ENCODE assay signal across 19 cellular contexts in genomic region chr14:96081767-96082400, GRCh38. TPM values are rescaled to one million over a fixed set of nuclear protein-coding genes. Genes with fewer than 3 reads are reported as not detected.
DNase-seq lines count a peak whose midpoint lies in the region; ATAC-seq and TF ChIP-seq lines count a peak whose summit lies in the region.
"Had no signal": no experiment of that assay in that cellular context is flagged by ENCODE, and none has a peak within 500 bp of the region (broad histone marks: within the 10 kb centered on the region; RNA-seq: fewer than 3 reads in every experiment).

No MANE protein-coding gene starts in this region.

- H3K27me3 ChIP-seq in heart left ventricle (peaks cover 0 to 8% (median 0%) of the 10 kb centered on the region in 9 donors), lower lobe of right lung (ENCODE audit: low read depth) (no peaks in the 10 kb centered on the region), spleen (replicated peaks in 1 of 7) (peaks cover 0 to 15% (median 0%) of the 10 kb centered on the region in 7 donors)
- H3K27me3 ChIP-seq: BLaER1 had no signal

- H3K9me3 ChIP-seq in heart left ventricle (no peaks in the 10 kb centered on the region), lower lobe of right lung (no peaks in the 10 kb centered on the region), spleen (peaks cover 0 to 2% (median 0%) of the 10 kb centered on the region in 8 donors)
- H3K9me3 ChIP-seq: BLaER1 had no signal

- no peak for TF ChIP-seq POLR2A in heart left ventricle (IDR thresholded peaks at IDR 0.05)
- TF ChIP-seq POLR2A in spleen (IDR thresholded peaks at IDR 0.05): no peak

- peak; percentile 41 for DNase-seq in cardiac septum (ENCODE audit: low spot score)
- DNase-seq in heart left ventricle: no peak
- DNase-seq in lower lobe of right lung: peak; percentile 4
- DNase-seq in posterior vena cava (ENCODE audit: low spot score): peak; percentile 72
- DNase-seq in spleen: peak; percentile 22
- DNase-seq in NCI-H2196 (lab: John Stamatoyannopoulos, UW; ENCODE audit: unreplicated experiment): no peak
- DNase-seq in cortex of kidney (lab: John Stamatoyannopoulos, UW): no peak
- no peak for DNase-seq in NCI-H2081 treated with DMSO at 0.1 percent for 48 hours (lab: John Stamatoyannopoulos, UW)
- DNase-seq: 8988T; Calu3; CD4-positive, alpha-beta memory T cell; DMS 273 treated with DMSO at 0.1 percent for 48 hours; DND-41; EL; H9 had no signal

- H3K36me3 ChIP-seq in heart left ventricle: peaks cover 0 to 5% (median 0%) of the 10 kb centered on the region in 9 donors
- peaks cover 7% of the 10 kb centered on the region for H3K36me3 ChIP-seq in lower lobe of right lung
- H3K36me3 ChIP-seq in spleen: peaks cover 0 to 4% (median 0%) of the 10 kb centered on the region in 6 donors

- WGBS in heart left ventricle, 4 donors: 87 to 92% (median 92%) methylated on average over 10 of the region's 10 CpGs
- WGBS in spleen, 5 donors: 88 to 94% (median 89%) methylated on average over 10 of the region's 10 CpGs

- H3K4me3 ChIP-seq in heart left ventricle: no peak overlapping the region
- H3K4me3 ChIP-seq in lower lobe of right lung: no peak overlapping the region
- no peak overlapping the region for H3K4me3 ChIP-seq in spleen
- H3K4me3 ChIP-seq: BLaER1, GM12878 had no signal

- H3K4me1 ChIP-seq in heart left ventricle: no peaks in the 10 kb centered on the region
- peaks cover 8% of the 10 kb centered on the region for H3K4me1 ChIP-seq in lower lobe of right lung
- no peaks in the 10 kb centered on the region for H3K4me1 ChIP-seq in spleen

- no peak for ATAC-seq in heart left ventricle
- ATAC-seq in lower lobe of right lung: no peak
- ATAC-seq: GM12878, HepG2 had no signal

- TF ChIP-seq CTCF in heart left ventricle (IDR thresholded peaks at IDR 0.05) (no peak), lower lobe of right lung (IDR thresholded peaks at IDR 0.05) (no peak), spleen (IDR thresholded peaks at IDR 0.05 in 8 of 11, conservative IDR thresholded peaks at IDR 0.05 in 3 of 11) (no peak)

- intact Hi-C loops in cardiac septum (cut with DNase I) (no loop called here), heart left ventricle (cut with DNase I) (no loop called here), lower lobe of right lung (cut with DNase I) (no loop called here), posterior vena cava (cut with DNase I) (no loop called here), spleen (cut with DNase I; ENCODE audit: low total_unique reads) (no loop called here)

- H3K27ac ChIP-seq in heart left ventricle: no peak overlapping the region
- H3K27ac ChIP-seq in lower lobe of right lung: no peak overlapping the region
- no peak overlapping the region for H3K27ac ChIP-seq in spleen
- H3K27ac ChIP-seq: BLaER1 had no signal

RNA-seq across cellular contexts. Expression of gene C14orf132, which starts 42.7 kb away (rescaled TPM):
- 18.9 TPM for total RNA-seq in cardiac septum
- total RNA-seq in heart left ventricle: 10 to 100 TPM in 2 of 9 donors, 1 to 10 TPM in 6, under 1 TPM in 1; 0.89 to 14.9 (median 2.1) TPM
- 1 to 10 TPM in 1 of 2 donors, under 1 TPM in 1; 0.76 to 1.5 TPM for polyA plus RNA-seq in heart left ventricle
- 44.8 TPM for total RNA-seq in lower lobe of right lung
- 100 to 1,000 TPM in 1 of 2 donors, 10 to 100 TPM in 1; 70.8 to 122 TPM for total RNA-seq in posterior vena cava
- 10 to 100 TPM in 4 of 7 donors, 1 to 10 TPM in 3; 3.0 to 16.4 (median 10.2) TPM for total RNA-seq in spleen
- polyA plus RNA-seq in spleen: 1 to 10 TPM; 1.8 to 3.5 (median 1.8) TPM
- polyA plus RNA-seq: CD14-positive monocyte had no signal

Comparison
In these comparisons a context has a peak if more than half of its experiments do, and no peak if none do; other contexts are left out.
1. DNase-seq: peak in cardiac septum (single experiment), lower lobe of right lung (single experiment), posterior vena cava (single experiment) and spleen (single experiment); none in heart left ventricle (0 of 5), NCI-H2196 (single experiment), cortex of kidney (single experiment) and NCI-H2081 treated with DMSO at 0.1 percent for 48 hours (single experiment).